25 cellular contexts compared by ENCODE assay signal in genomic region chr2:74856004-74856578, GRCh38. TPM values are rescaled to one million over a fixed set of nuclear protein-coding genes. Genes with fewer than 3 reads are reported as not detected.
A peak's percentile ranks its signal among the peaks of the same experiment; 100 is the strongest.
DNase-seq lines count a peak whose midpoint lies in the region; ATAC-seq and TF ChIP-seq lines count a peak whose summit lies in the region.
"Had no signal": no experiment of that assay in that cellular context is flagged by ENCODE, and none has a peak within 500 bp of the region (broad histone marks: within the 10 kb centered on the region; RNA-seq: fewer than 3 reads in every experiment).

No MANE protein-coding gene starts in this region.

- H3K27me3 ChIP-seq in lower lobe of right lung (ENCODE audit: low read depth) (no peaks in the 10 kb centered on the region), transverse colon (no peaks in the 10 kb centered on the region), thyroid gland (no peaks in the 10 kb centered on the region)
- H3K27me3 ChIP-seq: esophagus muscularis mucosa, tibial nerve had no signal

- DNase-seq in NCI-H748 (lab: John Stamatoyannopoulos, UW; ENCODE audit: unreplicated experiment) (peak; percentile 11), NCI-H748 treated with DMSO at 0.1 percent for 48 hours (lab: John Stamatoyannopoulos, UW) (no peak), NCI-H2029 (lab: John Stamatoyannopoulos, UW) (peak; percentile 50), lower lobe of right lung (peak; percentile 75), transverse colon (peak; percentile 67), thyroid gland (no peak), COLO668 (lab: John Stamatoyannopoulos, UW; ENCODE audit: unreplicated experiment) (no peak)
- no peak for DNase-seq in stimulated activated CD4-positive, alpha-beta T cell treated with anti-CD3 and anti-CD28 coated beads, Interleukin-15, amount 100 ng/mL, for 24 hours
- DNase-seq: activated CD8-positive, alpha-beta T cell treated with anti-CD3 and anti-CD28 coated beads, Interleukin-2, amount 10 ng/mL, durations not matched to agents 7 days and 5 days; activated naive CD4-positive, alpha-beta T cell treated with anti-CD3 and anti-CD28 coated beads, Interleukin-2, amount 10 ng/mL, durations not matched to agents 7 days and 5 days; activated T-cell treated with anti-CD3 and anti-CD28 coated beads, Interleukin-2, amount 50 U/mL, for 48 hours; C1 segment of cervical spinal cord; cerebellar nuclear complex; effector memory CD4-positive, alpha-beta T cell; HFFc6; NCI-H2081; NCI-H69; OCI-M1; stimulated activated naive B cell treated with anti-CD40 and anti-IgM and Interleukin-4, amounts not matched to agents 10 μg/mL and 1 μg/mL and 100 μg/mL, for 72 hours had no signal

- intact Hi-C loops in lower lobe of right lung (cut with DNase I), result no loop called here
- intact Hi-C loops in transverse colon (cut with DNase I; ENCODE audit: low total_unique reads), result no loop called here
- intact Hi-C loops in thyroid gland (cut with DNase I), result no loop called here

- H3K4me1 ChIP-seq in lower lobe of right lung, result peaks cover 70% of the 10 kb centered on the region
- peaks cover 5 to 42% (median 25%) of the 10 kb centered on the region in 4 donors for H3K4me1 ChIP-seq in transverse colon
- H3K4me1 ChIP-seq in thyroid gland, result no peaks in the 10 kb centered on the region
- H3K4me1 ChIP-seq: tibial nerve had no signal

- TF ChIP-seq CTCF in lower lobe of right lung (IDR thresholded peaks at IDR 0.05) (no peak), transverse colon (IDR thresholded peaks at IDR 0.05) (no peak), thyroid gland (IDR thresholded peaks at IDR 0.05) (no peak)

- TF ChIP-seq EP300 in transverse colon (IDR thresholded peaks at IDR 0.05; ENCODE audit: low read depth), result no peak

- H3K36me3 ChIP-seq in lower lobe of right lung, result peaks cover 6% of the 10 kb centered on the region
- no peaks in the 10 kb centered on the region for H3K36me3 ChIP-seq in transverse colon
- no peaks in the 10 kb centered on the region for H3K36me3 ChIP-seq in thyroid gland
- H3K36me3 ChIP-seq: tibial nerve had no signal

- WGBS in transverse colon (ENCODE audit: low coverage in 1 of 2), 2 donors, result 39 to 79% methylated on average over 3 to 10 of the region's 10 CpGs
- WGBS in thyroid gland, 2 donors, result 76 to 77% methylated on average over 9 to 10 of the region's 10 CpGs

- H3K27ac ChIP-seq in lower lobe of right lung (peak overlapping the region; percentile 29), transverse colon (peak overlapping the region; percentile 72 to 79 (median 78)), thyroid gland (no peak overlapping the region)
- H3K27ac ChIP-seq: esophagus muscularis mucosa, HL-60, SK-N-MC, tibial nerve had no signal

- in situ Hi-C loops in transverse colon (cut with MboI; ENCODE audit: low pct_ligation_motif_present in 1 of 4, low pct_unique_long_range_greater_than_20kb in 1 of 4, low sequenced_read_pairs in 3 of 4), result no loop called here

- ATAC-seq in lower lobe of right lung, result peak; percentile 93 to 96
- ATAC-seq: activated CD4-positive, CD25-positive, alpha-beta regulatory T cell treated with anti-CD3 and anti-CD28 coated beads, Interleukin-2, amount 50 U/mL, for 24 hours; activated CD8-positive, alpha-beta T cell treated with anti-CD3 and anti-CD28 coated beads, Interleukin-2, amount 10 ng/mL, durations not matched to agents 7 days and 5 days; sciatic nerve; stimulated activated naive B cell treated with anti-CD40 and anti-IgM and Interleukin-4, amounts not matched to agents 10 μg/mL and 1 μg/mL and 100 μg/mL, for 72 hours had no signal

- TF ChIP-seq POLR2A in transverse colon (IDR thresholded peaks at IDR 0.05), result no peak
- TF ChIP-seq POLR2A in thyroid gland (IDR thresholded peaks at IDR 0.05), result no peak

- H3K4me3 ChIP-seq in lower lobe of right lung (no peak overlapping the region), transverse colon (no peak overlapping the region), thyroid gland (replicated peaks in 1 of 3) (no peak overlapping the region)
- H3K4me3 ChIP-seq: esophagus muscularis mucosa, SK-N-MC, tibial nerve had no signal

- no peaks in the 10 kb centered on the region for H3K9me3 ChIP-seq in lower lobe of right lung
- H3K9me3 ChIP-seq in transverse colon, result no peaks in the 10 kb centered on the region
- H3K9me3 ChIP-seq in thyroid gland, result no peaks in the 10 kb centered on the region
- H3K9me3 ChIP-seq: esophagus muscularis mucosa, tibial nerve had no signal

RNA-seq across cellular contexts. Expression of gene HK2, which starts 22.2 kb away (rescaled TPM):
- 86.7 TPM for total RNA-seq in lower lobe of right lung
- total RNA-seq in transverse colon, result 100 to 1,000 TPM; 104 to 175 (median 131) TPM
- 10 to 100 TPM in 3 of 4 donors, 1 to 10 TPM in 1; 6.7 to 47.8 (median 26.9) TPM for total RNA-seq in thyroid gland

Comparison
In these comparisons a context has a peak if more than half of its experiments do, and no peak if none do; other contexts are left out.
1. DNase-seq: peak in NCI-H748 (single experiment), NCI-H2029 (single experiment), lower lobe of right lung (single experiment) and transverse colon (single experiment); none in NCI-H748 treated with DMSO at 0.1 percent for 48 hours (single experiment), thyroid gland (0 of 2), stimulated activated CD4-positive, alpha-beta T cell treated with anti-CD3 and anti-CD28 coated beads, Interleukin-15, amount 100 ng/mL, for 24 hours (single experiment) and COLO668 (single experiment).
2. H3K27ac ChIP-seq: peak in lower lobe of right lung (single experiment) and transverse colon (4 of 4); none in thyroid gland (0 of 3).